Comparison of ENCODE assay signal across 8 cellular contexts in genomic region chr19:16197188-16197621, GRCh38. TPM values are rescaled to one million over a fixed set of nuclear protein-coding genes. Genes with fewer than 3 reads are reported as not detected.
A peak's percentile ranks its signal among the peaks of the same experiment; 100 is the strongest.
DNase-seq lines count a peak whose midpoint lies in the region; ATAC-seq and TF ChIP-seq lines count a peak whose summit lies in the region.

No MANE protein-coding gene starts in this region.

- H3K4me2 ChIP-seq in MM.1S (ENCODE audit: low read depth, low read length) = peak overlapping the region; percentile 82

- peaks cover 32% of the 10 kb centered on the region for H3K79me2 ChIP-seq in MM.1S (ENCODE audit: low read length)

- H3K27ac ChIP-seq in MM.1S (ENCODE audit: low read length) (peak overlapping the region; percentile 30; the same call in 1 of the 2 replicates), cingulate gyrus (ENCODE audit: low read depth, low read length) (peak overlapping the region; percentile 96)

- no peaks in the 10 kb centered on the region for H3K27me3 Mint-ChIP-seq in naive B cell

- no peaks in the 10 kb centered on the region for H3K9me3 Mint-ChIP-seq in naive B cell

- no peaks in the 10 kb centered on the region for H3K9me3 ChIP-seq in MM.1S (replicated peaks; ENCODE audit: insufficient read depth, low read length)

- H3K27me3 ChIP-seq in GM06990 (replicated peaks; ENCODE audit: control insufficient read depth, insufficient read depth, low read length) = no peaks in the 10 kb centered on the region
- no peaks in the 10 kb centered on the region for H3K27me3 ChIP-seq in MM.1S (replicated peaks; ENCODE audit: insufficient read depth, low read length)

- H3K4me3 Mint-ChIP-seq in naive B cell = peak overlapping the region; percentile 77 to 95 (median 92)

- H3K4me1 ChIP-seq in MM.1S (ENCODE audit: low read length) = peaks cover 4% of the 10 kb centered on the region; the same call in 1 of the 2 replicates

- no peaks in the 10 kb centered on the region for H3K9me2 ChIP-seq in MM.1S (replicated peaks; ENCODE audit: insufficient read depth, low read length)

- peak overlapping the region; percentile 63; the same call in 1 of the 2 replicates for H3K9ac ChIP-seq in MM.1S (ENCODE audit: low read length)

- H3K36me3 ChIP-seq in GM06990 (ENCODE audit: control insufficient read depth, insufficient read depth, low read length) (peaks cover 6% of the 10 kb centered on the region), MM.1S (replicated peaks; ENCODE audit: insufficient read depth, low read length) (no peaks in the 10 kb centered on the region)

- no peaks in the 10 kb centered on the region for H3F3A ChIP-seq in MM.1S (ENCODE audit: insufficient read depth, low read length)

- H3K36me3 Mint-ChIP-seq in naive B cell = no peaks in the 10 kb centered on the region

- peak overlapping the region; percentile 95 for H3K4me3 ChIP-seq in GM06990 (replicated peaks; ENCODE audit: low read depth, low read length)
- H3K4me3 ChIP-seq in MM.1S (ENCODE audit: low read length) = peak overlapping the region; percentile 98

- peaks cover 28 to 42% (median 31%) of the 10 kb centered on the region in 3 donors for H3K4me1 Mint-ChIP-seq in naive B cell

- no peaks in the 10 kb centered on the region for H4K20me1 ChIP-seq in MM.1S (ENCODE audit: insufficient read depth, low read length)

- peak overlapping the region; percentile 89 to 99 (median 96) for H3K27ac Mint-ChIP-seq in naive B cell

- no peak for ATAC-seq in naive B cell (ENCODE audit: low read depth in 2 of 2)

- no peak for TF ChIP-seq CTCF in GM06990 (IDR thresholded peaks at IDR 0.05; ENCODE audit: insufficient read depth, low read length, poor library complexity, severe bottlenecking)
- TF ChIP-seq CTCF in MM.1S (IDR thresholded peaks at IDR 0.05; ENCODE audit: low read length) = no peak

- H2AFZ ChIP-seq in MM.1S (ENCODE audit: low read length) = peak overlapping the region; percentile 78

- DNase-seq in GM06990 (ENCODE audit: extremely low read depth, insufficient read length) = no peak
- DNase-seq in MM.1S = no peak
- no peak for DNase-seq in naive B cell
- DNase-seq in NCI-H446 (lab: John Stamatoyannopoulos, UW) = no peak
- no peak for DNase-seq in NCI-H2171 (lab: John Stamatoyannopoulos, UW)
- no peak for DNase-seq in NCI-H2107 (lab: John Stamatoyannopoulos, UW)
- DNase-seq in NCI-H345 treated with DMSO at 0.1 percent for 48 hours (lab: John Stamatoyannopoulos, UW; ENCODE audit: unreplicated experiment) = no peak

RNA-seq across cellular contexts. Expression of gene AP1M1, which starts 0.5 kb away (rescaled TPM):
- 100 to 1,000 TPM; 121 to 135 (median 122) TPM for polyA plus RNA-seq in naive B cell (ENCODE audit: low read depth in 6 of 6)

RNA-seq across cellular contexts. Expression of gene FAM32A, which starts 12.0 kb away (rescaled TPM):
- 100 to 1,000 TPM; 123 to 235 (median 155) TPM for polyA plus RNA-seq in naive B cell (ENCODE audit: low read depth in 6 of 6)

RNA-seq across cellular contexts. Expression of gene CIB3, which starts 23.9 kb away (rescaled TPM):
- not detected for polyA plus RNA-seq in naive B cell (ENCODE audit: low read depth in 6 of 6)

RNA-seq across cellular contexts. Expression of gene HSH2D, which starts 53.7 kb away (rescaled TPM):
- 10 to 100 TPM; 25.7 to 53.2 (median 40.1) TPM for polyA plus RNA-seq in naive B cell (ENCODE audit: low read depth in 6 of 6)
